ENCODE assay signal across 7 cellular contexts in genomic region chr2:31319391-31320175, GRCh38.
DNase-seq lines count a peak whose midpoint lies in the region; ATAC-seq and TF ChIP-seq lines count a peak whose summit lies in the region.

No MANE protein-coding gene starts in this region.

- TF ChIP-seq CTCF in fibroblast of mammary gland (conservative IDR thresholded peaks at IDR 0.05; ENCODE audit: control insufficient read depth, insufficient read depth, low read depth, low read length) = no peak

- ATAC-seq in GM18511 (IDR thresholded peaks at IDR 0.05; ENCODE audit: unreplicated experiment) (peak; percentile 56), HG03045 (IDR thresholded peaks at IDR 0.05; ENCODE audit: unreplicated experiment) (peak; percentile 48)

- H3K4me3 ChIP-seq in fibroblast of mammary gland (ENCODE audit: control insufficient read depth, low read depth, low read length) = no peak overlapping the region

- DNase-seq in RPMI7951 (ENCODE audit: low read depth) (peak; percentile 98), fibroblast of mammary gland (ENCODE audit: low read depth) (peak; percentile 53), kidney glomerular epithelial cell (lab: John Stamatoyannopoulos, UW) (no peak), superior temporal gyrus (ENCODE audit: extremely low spot score) (no peak)
- peak; percentile 39 for DNase-seq in stimulated activated naive CD4-positive, alpha-beta T cell treated with Interleukin-2 at 50 U/mL for 16 hours (lab: John Stamatoyannopoulos, UW)

Comparison
In these comparisons a context has a peak if more than half of its experiments do, and no peak if none do; other contexts are left out.
1. DNase-seq: peak in RPMI7951 (single experiment), fibroblast of mammary gland (single experiment) and stimulated activated naive CD4-positive, alpha-beta T cell treated with Interleukin-2 at 50 U/mL for 16 hours (single experiment); none in kidney glomerular epithelial cell (single experiment) and superior temporal gyrus (single experiment).